In the genomic region with DNA sequence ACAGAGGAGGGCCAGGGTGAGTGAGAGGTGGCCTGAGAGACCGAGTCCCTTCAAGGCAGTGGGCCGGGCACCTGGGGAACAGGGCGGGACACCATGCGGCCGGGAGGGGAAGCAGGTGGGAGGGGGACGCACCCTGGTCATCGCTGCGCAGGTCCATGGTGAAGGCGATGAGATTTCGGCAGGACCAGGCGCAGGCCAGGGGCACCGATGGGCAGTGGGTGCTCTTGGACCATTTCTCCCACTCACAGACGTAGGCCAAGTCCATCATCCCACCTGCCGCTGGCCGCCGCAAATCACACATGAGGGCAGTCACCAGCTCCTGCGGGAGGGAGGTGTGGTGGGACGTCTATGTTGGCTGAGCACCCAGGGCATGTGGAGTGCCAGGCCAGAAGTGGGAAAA, we compare ENCODE assay signal across 1 cellular context.
TF ChIP-seq lines count a peak whose summit lies in the region.

No MANE protein-coding gene starts in this region.

TF ChIP-seq in K562, 482 proteins besides CTCF, POLR2A, EP300 and RAD21:
- TF ChIP-seq POLR2G (IDR thresholded peaks at IDR 0.05; ENCODE audit: low read depth, low read length) (peak; percentile 21; the same call in 1 of the 2 replicates), ZNF134 (CRISPR knock-in tag; conservative IDR thresholded peaks at IDR 0.05) (no peak), ZNF551 (CRISPR knock-in tag; IDR thresholded peaks at IDR 0.05) (no peak), IFI16 (CRISPR knock-in tag; IDR thresholded peaks at IDR 0.05) (no peak), RBFOX2 (IDR thresholded peaks at IDR 0.05; ENCODE audit: low read depth, low read length) (0 out of 2 replicates have a peak, but pooled peaks have one; percentile 1)
